In the genomic region with DNA sequence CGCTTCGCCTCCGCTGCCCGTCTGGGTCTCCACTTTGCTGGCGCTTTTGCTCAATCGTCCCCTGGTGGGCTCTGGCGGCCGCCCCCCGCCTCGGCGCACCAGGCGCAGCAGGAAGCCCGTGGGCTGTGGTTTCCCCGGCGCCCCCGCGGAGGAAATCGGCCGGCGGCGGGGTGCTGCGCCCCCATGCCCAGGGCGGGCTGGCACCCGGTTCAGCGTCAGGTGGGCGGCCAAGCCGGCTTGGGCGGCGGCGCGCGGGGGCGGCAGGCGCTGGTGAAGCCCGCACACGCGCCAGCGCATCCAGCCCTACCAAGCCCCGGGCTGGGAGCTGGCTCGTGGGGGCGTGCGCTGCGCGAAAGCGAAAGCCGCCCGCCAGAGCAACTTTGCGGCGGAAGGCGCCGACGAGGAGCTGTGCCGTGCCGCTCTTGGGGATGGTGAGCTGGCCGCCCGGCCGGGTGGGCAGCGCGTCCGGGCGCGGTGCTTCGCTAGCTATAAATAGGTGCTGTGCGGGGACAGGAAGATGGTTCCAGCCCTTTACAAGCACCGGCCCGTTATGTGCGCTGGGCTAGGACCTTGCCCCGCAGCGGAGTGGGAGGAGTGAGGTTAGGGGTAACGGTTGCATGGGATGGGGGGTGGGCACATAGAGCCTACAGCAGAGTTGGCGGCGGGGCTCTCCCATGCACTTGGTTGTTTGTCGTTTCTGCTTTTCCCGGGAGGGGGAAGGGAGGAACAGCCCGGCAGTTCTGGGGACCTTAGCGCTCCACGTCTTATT, we compare ENCODE assay signal across 9 cellular contexts. TPM values are rescaled to one million over a fixed set of nuclear protein-coding genes. Genes with fewer than 3 reads are reported as not detected.
DNase-seq lines count a peak whose midpoint lies in the region; ATAC-seq lines count a peak whose summit lies in the region.
"Had no signal": no experiment of that assay in that cellular context is flagged by ENCODE, and none has a peak within 500 bp of the region (broad histone marks: within the 10 kb centered on the region; RNA-seq: fewer than 3 reads in every experiment).

No MANE protein-coding gene starts in this region.

- H3K27ac ChIP-seq in angular gyrus (ENCODE audit: low read depth, low read length) = peak overlapping the region; percentile 74
- no peak overlapping the region for H3K27ac ChIP-seq in iPS-18a (ENCODE audit: low read length)
- H3K27ac ChIP-seq: 22Rv1 had no signal

- POLR2A ChIA-PET in T-cell (lab: Charles Lee) = interaction anchor here in 1 of 2 donors (0.7 kb wide), 1 partner anchor 290 kb away, joined by 3 read pairs; no protein-coding TSS in a partner anchor

- peaks cover 3% of the 10 kb centered on the region for H3K36me3 ChIP-seq in iPS-18a (ENCODE audit: control insufficient read depth, low read depth, low read length)

- DNase-seq in DMS 273 (lab: John Stamatoyannopoulos, UW; ENCODE audit: unreplicated experiment) = peak; percentile 75
- no peak for DNase-seq in DMS 273 treated with DMSO at 0.1 percent for 48 hours (lab: John Stamatoyannopoulos, UW)
- peak in 33 of 34 experiments; percentile 27 to 70 (median 55) for DNase-seq in T-cell
- peak; percentile 65 for DNase-seq in stimulated activated CD4-positive, alpha-beta T cell treated with anti-CD3 and anti-CD28 coated beads, Interleukin-12 subunit alpha, Interleukin-12 subunit beta, amount 100 ng/mL, for 4 hours
- DNase-seq in NCI-H128 (lab: John Stamatoyannopoulos, UW; ENCODE audit: unreplicated experiment) = no peak

- peaks cover 13% of the 10 kb centered on the region for H3K27me3 ChIP-seq in iPS-18a (ENCODE audit: control insufficient read depth, insufficient read depth, low read length)

- peak overlapping the region; percentile 24 for H3K9ac ChIP-seq in iPS-18a (ENCODE audit: low read length)

- H3K4me3 ChIP-seq in iPS-18a (ENCODE audit: low read length) = peak overlapping the region; percentile 67

- peaks cover 7% of the 10 kb centered on the region for H3K4me1 ChIP-seq in iPS-18a (ENCODE audit: control insufficient read depth, low read depth, low read length)

- no peaks in the 10 kb centered on the region for H3K27me3 Mint-ChIP-seq in T-cell

- H3K9me3 ChIP-seq in iPS-18a (ENCODE audit: control insufficient read depth, low read depth, low read length) = no peaks in the 10 kb centered on the region

- peak overlapping the region; percentile 89 to 92 (median 90) for H3K4me3 Mint-ChIP-seq in T-cell

- ATAC-seq in HG03097 (IDR thresholded peaks at IDR 0.05; ENCODE audit: low FRiP score, unreplicated experiment) (peak; percentile 35), T-cell (replicated peaks in 1 of 4) (peak; percentile 53 to 64 (median 62))

- CTCF ChIA-PET in T-cell (lab: Charles Lee) = interaction anchor here (0.6 to 2.1 kb wide), 7 partner anchors 9 to 23 kb away, joined by 3 to 12 read pairs (median 4); no protein-coding TSS in a partner anchor

- H3K27ac Mint-ChIP-seq in T-cell = peak overlapping the region; percentile 91

- H3K36me3 Mint-ChIP-seq in T-cell = no peaks in the 10 kb centered on the region

- peaks cover 83 to 90% (median 84%) of the 10 kb centered on the region in 3 donors for H3K4me1 Mint-ChIP-seq in T-cell

- no peaks in the 10 kb centered on the region for H3K9me3 Mint-ChIP-seq in T-cell

RNA-seq across cellular contexts. Expression of a gene that starts 25.0 kb away (rescaled TPM):
- total RNA-seq in T-cell = 1 to 10 TPM; 1.3 to 2.3 (median 1.6) TPM

Comparison
In these comparisons a context has a peak if more than half of its experiments do, and no peak if none do; other contexts are left out.
1. DNase-seq: peak in DMS 273 (single experiment), T-cell (33 of 34) and stimulated activated CD4-positive, alpha-beta T cell treated with anti-CD3 and anti-CD28 coated beads, Interleukin-12 subunit alpha, Interleukin-12 subunit beta, amount 100 ng/mL, for 4 hours (single experiment); none in DMS 273 treated with DMSO at 0.1 percent for 48 hours (single experiment) and NCI-H128 (single experiment).